Comparison of ENCODE assay signal across 14 cellular contexts in the genomic region with DNA sequence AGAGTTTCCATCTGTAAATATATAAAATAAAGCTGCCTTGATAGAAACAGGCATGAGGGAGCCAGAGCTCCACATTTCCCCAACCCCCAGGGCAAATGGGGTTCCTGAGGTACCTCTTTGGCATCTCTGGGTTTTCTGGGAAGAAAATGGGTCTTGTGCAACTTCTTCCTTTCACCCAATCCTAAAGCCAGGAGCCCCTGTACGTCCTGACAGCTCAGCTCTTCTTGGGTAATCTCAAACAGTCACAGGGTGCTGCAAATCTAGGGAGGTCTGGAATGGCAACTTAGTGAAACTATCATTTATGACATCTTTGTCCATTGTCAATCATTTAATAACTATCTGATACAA. TPM values are rescaled to one million over a fixed set of nuclear protein-coding genes. Genes with fewer than 3 reads are reported as not detected.
DNase-seq lines count a peak whose midpoint lies in the region; ATAC-seq and TF ChIP-seq lines count a peak whose summit lies in the region.
"Had no signal": no experiment of that assay in that cellular context is flagged by ENCODE, and none has a peak within 500 bp of the region (broad histone marks: within the 10 kb centered on the region; RNA-seq: fewer than 3 reads in every experiment).

No MANE protein-coding gene starts in this region.

- ATAC-seq in right lobe of liver = no peak
- ATAC-seq in SK-N-SH treated with all-trans-retinoic acid at 6 μM for 48 hours = no peak
- ATAC-seq in GM23338 = no peak
- no peak for ATAC-seq in HG02588 (IDR thresholded peaks at IDR 0.05; ENCODE audit: unreplicated experiment)
- ATAC-seq in HG03139 (IDR thresholded peaks at IDR 0.05; ENCODE audit: unreplicated experiment) = no peak

- TF ChIP-seq CTCF in brain microvascular endothelial cell (IDR thresholded peaks at IDR 0.05; ENCODE audit: low read depth, low read length, missing control alignments) (no peak), right lobe of liver (IDR thresholded peaks at IDR 0.05) (no peak), GM23338 (conservative IDR thresholded peaks at IDR 0.05; ENCODE audit: low read depth in 2 of 2) (no peak)

- H3K4me2 ChIP-seq in GM23338 = no peak overlapping the region

- H3K27ac Mint-ChIP-seq in GM23338 = no peak overlapping the region
- H3K27ac Mint-ChIP-seq: dendritic cell treated with granulocyte-macrophage colony-stimulating factor and Interleukin-4, amounts not matched to agents 40 ng/mL and 50 ng/mL, for 4 days had no signal

- H3K27me3 ChIP-seq in brain microvascular endothelial cell (replicated peaks) = no peaks in the 10 kb centered on the region
- H3K27me3 ChIP-seq in right lobe of liver = no peaks in the 10 kb centered on the region
- no peaks in the 10 kb centered on the region for H3K27me3 ChIP-seq in GM23338 (ENCODE audit: insufficient read depth)
- H3K27me3 ChIP-seq: ovary had no signal

- H3F3A ChIP-seq in GM23338 (replicated peaks; ENCODE audit: low read depth) = no peaks in the 10 kb centered on the region

- H3K4me3 ChIP-seq in brain microvascular endothelial cell (ENCODE audit: low read depth, low read length) (no peak overlapping the region), right lobe of liver (no peak overlapping the region), GM23338 (no peak overlapping the region)
- H3K4me3 ChIP-seq: lower lobe of right lung, ovary had no signal

- peaks cover 16% of the 10 kb centered on the region; the same call in 1 of the 2 replicates for H3K9me2 ChIP-seq in GM23338 (ENCODE audit: insufficient read depth)

- peak; percentile 66 for DNase-seq in AG08395 (ENCODE audit: low spot score)
- peak; percentile 72 for DNase-seq in GM03348 (ENCODE audit: low spot score)
- DNase-seq in brain microvascular endothelial cell = peak; percentile 75
- no peak for DNase-seq in right lobe of liver
- DNase-seq in GM23338 (ENCODE audit: low spot score) = no peak
- DNase-seq: activated CD4-positive, alpha-beta T cell treated with anti-CD3 and anti-CD28 coated beads for 4 hours; activated gamma-delta T cell; lower lobe of right lung; NCI-H1436; ovary had no signal

- H3K27ac ChIP-seq in brain microvascular endothelial cell (peak overlapping the region; percentile 96), right lobe of liver (peak overlapping the region in 2 of 3 donors; percentile 52 to 62), GM23338 (ENCODE audit: low read depth) (no peak overlapping the region)
- H3K27ac ChIP-seq: lower lobe of right lung, ovary had no signal

- no peaks in the 10 kb centered on the region for H4K20me1 ChIP-seq in GM23338 (replicated peaks; ENCODE audit: insufficient read depth)

- no peaks in the 10 kb centered on the region for H3K9me3 ChIP-seq in right lobe of liver
- H3K9me3 ChIP-seq: lower lobe of right lung, ovary had no signal

- no peaks in the 10 kb centered on the region for H3K79me2 ChIP-seq in GM23338 (replicated peaks; ENCODE audit: insufficient read depth)

- no peaks in the 10 kb centered on the region for H3K36me3 ChIP-seq in brain microvascular endothelial cell (replicated peaks)
- H3K36me3 ChIP-seq in right lobe of liver = no peaks in the 10 kb centered on the region
- no peaks in the 10 kb centered on the region for H3K36me3 ChIP-seq in GM23338 (ENCODE audit: insufficient read depth)
- H3K36me3 ChIP-seq: lower lobe of right lung, ovary had no signal

- in situ Hi-C loops in brain microvascular endothelial cell (cut with HindIII; ENCODE audit: low pct_ligation_motif_present, low sequenced_read_pairs) = no loop called here

- no peak overlapping the region for H3K4me3 Mint-ChIP-seq in GM23338
- H3K4me3 Mint-ChIP-seq: dendritic cell treated with granulocyte-macrophage colony-stimulating factor and Interleukin-4, amounts not matched to agents 40 ng/mL and 50 ng/mL, for 4 days had no signal

- H2AFZ ChIP-seq in GM23338 = no peak overlapping the region

- peaks cover 3% of the 10 kb centered on the region for H3K27me3 Mint-ChIP-seq in GM23338 (ENCODE audit: insufficient read depth, low read depth, poor library complexity)

- TF ChIP-seq POLR2A in right lobe of liver (IDR thresholded peaks at IDR 0.05) = no peak

- intact Hi-C loops in right lobe of liver (cut with DNase I) = loop anchor here (5.0 to 10.0 kb wide), 2 partner anchors 104 to 472 kb away; a partner anchor contains a TSS

- no peaks in the 10 kb centered on the region for H3K36me3 Mint-ChIP-seq in GM23338 (ENCODE audit: low read depth)

- H3K9me3 Mint-ChIP-seq in GM23338 = no peaks in the 10 kb centered on the region
- H3K9me3 Mint-ChIP-seq: dendritic cell treated with granulocyte-macrophage colony-stimulating factor and Interleukin-4, amounts not matched to agents 40 ng/mL and 50 ng/mL, for 4 days had no signal

- 31% methylated on average over 1 of the region's 1 CpG for WGBS in right lobe of liver (ENCODE audit: insufficient coverage, low coverage, low lambda C conversion rate, missing lambda C conversion rate)

- H3K4me1 Mint-ChIP-seq in GM23338 = peaks cover 4% of the 10 kb centered on the region; the same call in 2 of the 3 replicates

- H3K4me1 ChIP-seq in right lobe of liver = peaks cover 0 to 28% (median 9%) of the 10 kb centered on the region in 4 donors
- H3K4me1 ChIP-seq in GM23338 (ENCODE audit: insufficient read depth) = no peaks in the 10 kb centered on the region

TF ChIP-seq in SK-N-SH treated with all-trans-retinoic acid at 6 μM for 48 hours, 23 proteins besides CTCF, POLR2A, EP300 and RAD21:
- TF ChIP-seq ISL1 (CRISPR knock-in tag; IDR thresholded peaks at IDR 0.05) (no peak), GLIS3 (CRISPR knock-in tag; IDR thresholded peaks at IDR 0.05) (no peak)

TF ChIP-seq in GM23338, 12 proteins besides CTCF, POLR2A, EP300 and RAD21 (continues in another document):
- TF ChIP-seq, protein P1, sequence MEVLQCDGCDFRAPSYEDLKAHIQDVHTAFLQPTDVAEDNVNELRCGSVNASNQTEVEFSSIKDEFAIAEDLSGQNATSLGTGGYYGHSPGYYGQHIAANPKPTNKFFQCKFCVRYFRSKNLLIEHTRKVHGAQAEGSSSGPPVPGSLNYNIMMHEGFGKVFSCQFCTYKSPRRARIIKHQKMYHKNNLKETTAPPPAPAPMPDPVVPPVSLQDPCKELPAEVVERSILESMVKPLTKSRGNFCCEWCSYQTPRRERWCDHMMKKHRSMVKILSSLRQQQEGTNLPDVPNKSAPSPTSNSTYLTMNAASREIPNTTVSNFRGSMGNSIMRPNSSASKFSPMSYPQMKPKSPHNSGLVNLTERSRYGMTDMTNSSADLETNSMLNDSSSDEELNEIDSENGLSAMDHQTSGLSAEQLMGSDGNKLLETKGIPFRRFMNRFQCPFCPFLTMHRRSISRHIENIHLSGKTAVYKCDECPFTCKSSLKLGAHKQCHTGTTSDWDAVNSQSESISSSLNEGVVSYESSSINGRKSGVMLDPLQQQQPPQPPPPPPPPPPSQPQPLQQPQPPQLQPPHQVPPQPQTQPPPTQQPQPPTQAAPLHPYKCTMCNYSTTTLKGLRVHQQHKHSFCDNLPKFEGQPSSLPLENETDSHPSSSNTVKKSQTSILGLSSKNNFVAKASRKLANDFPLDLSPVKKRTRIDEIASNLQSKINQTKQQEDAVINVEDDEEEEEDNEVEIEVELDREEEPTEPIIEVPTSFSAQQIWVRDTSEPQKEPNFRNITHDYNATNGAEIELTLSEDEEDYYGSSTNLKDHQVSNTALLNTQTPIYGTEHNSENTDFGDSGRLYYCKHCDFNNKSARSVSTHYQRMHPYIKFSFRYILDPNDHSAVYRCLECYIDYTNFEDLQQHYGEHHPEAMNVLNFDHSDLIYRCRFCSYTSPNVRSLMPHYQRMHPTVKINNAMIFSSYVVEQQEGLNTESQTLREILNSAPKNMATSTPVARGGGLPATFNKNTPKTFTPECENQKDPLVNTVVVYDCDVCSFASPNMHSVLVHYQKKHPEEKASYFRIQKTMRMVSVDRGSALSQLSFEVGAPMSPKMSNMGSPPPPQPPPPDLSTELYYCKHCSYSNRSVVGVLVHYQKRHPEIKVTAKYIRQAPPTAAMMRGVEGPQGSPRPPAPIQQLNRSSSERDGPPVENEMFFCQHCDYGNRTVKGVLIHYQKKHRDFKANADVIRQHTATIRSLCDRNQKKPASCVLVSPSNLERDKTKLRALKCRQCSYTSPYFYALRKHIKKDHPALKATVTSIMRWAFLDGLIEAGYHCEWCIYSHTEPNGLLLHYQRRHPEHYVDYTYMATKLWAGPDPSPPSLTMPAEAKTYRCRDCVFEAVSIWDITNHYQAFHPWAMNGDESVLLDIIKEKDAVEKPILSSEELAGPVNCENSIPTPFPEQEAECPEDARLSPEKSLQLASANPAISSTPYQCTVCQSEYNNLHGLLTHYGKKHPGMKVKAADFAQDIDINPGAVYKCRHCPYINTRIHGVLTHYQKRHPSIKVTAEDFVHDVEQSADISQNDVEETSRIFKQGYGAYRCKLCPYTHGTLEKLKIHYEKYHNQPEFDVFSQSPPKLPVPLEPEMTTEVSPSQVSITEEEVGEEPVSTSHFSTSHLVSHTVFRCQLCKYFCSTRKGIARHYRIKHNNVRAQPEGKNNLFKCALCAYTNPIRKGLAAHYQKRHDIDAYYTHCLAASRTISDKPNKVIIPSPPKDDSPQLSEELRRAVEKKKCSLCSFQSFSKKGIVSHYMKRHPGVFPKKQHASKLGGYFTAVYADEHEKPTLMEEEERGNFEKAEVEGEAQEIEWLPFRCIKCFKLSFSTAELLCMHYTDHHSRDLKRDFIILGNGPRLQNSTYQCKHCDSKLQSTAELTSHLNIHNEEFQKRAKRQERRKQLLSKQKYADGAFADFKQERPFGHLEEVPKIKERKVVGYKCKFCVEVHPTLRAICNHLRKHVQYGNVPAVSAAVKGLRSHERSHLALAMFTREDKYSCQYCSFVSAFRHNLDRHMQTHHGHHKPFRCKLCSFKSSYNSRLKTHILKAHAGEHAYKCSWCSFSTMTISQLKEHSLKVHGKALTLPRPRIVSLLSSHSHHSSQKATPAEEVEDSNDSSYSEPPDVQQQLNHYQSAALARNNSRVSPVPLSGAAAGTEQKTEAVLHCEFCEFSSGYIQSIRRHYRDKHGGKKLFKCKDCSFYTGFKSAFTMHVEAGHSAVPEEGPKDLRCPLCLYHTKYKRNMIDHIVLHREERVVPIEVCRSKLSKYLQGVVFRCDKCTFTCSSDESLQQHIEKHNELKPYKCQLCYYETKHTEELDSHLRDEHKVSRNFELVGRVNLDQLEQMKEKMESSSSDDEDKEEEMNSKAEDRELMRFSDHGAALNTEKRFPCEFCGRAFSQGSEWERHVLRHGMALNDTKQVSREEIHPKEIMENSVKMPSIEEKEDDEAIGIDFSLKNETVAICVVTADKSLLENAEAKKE (CRISPR knock-in tag; IDR thresholded peaks at IDR 0.05) = no peak
- TF ChIP-seq EZH2 (IDR thresholded peaks at IDR 0.05; ENCODE audit: low read depth, unreplicated experiment) = no peak

RNA-seq across cellular contexts. Expression of a gene that starts 36.6 kb away (rescaled TPM):
- total RNA-seq in right lobe of liver = 10 to 100 TPM; 28.9 to 72.3 (median 48.5) TPM
- 43.2 and 47.4 TPM in 2 replicates for total RNA-seq in GM23338 (2014; rRNA removed; shearing (Covaris generic))
- polyA plus RNA-seq in GM23338 (2016; fragmentation: Nextera tagmentation; extraction: Ambion mirVana) = 15.1 and 16.3 TPM in 2 replicates

Comparison
In these comparisons a context has a peak if more than half of its experiments do, and no peak if none do; other contexts are left out.
1. DNase-seq: peak in AG08395 (single experiment), GM03348 (single experiment) and brain microvascular endothelial cell (single experiment); none in right lobe of liver (0 of 3) and GM23338 (single experiment).